Comparison of ENCODE assay signal across 9 cellular contexts in genomic region chr10:13882112-13882711, GRCh38.
DNase-seq lines count a peak whose midpoint lies in the region; ATAC-seq and TF ChIP-seq lines count a peak whose summit lies in the region.
"Had no signal": no experiment of that assay in that cellular context is flagged by ENCODE, and none has a peak within 500 bp of the region (broad histone marks: within the 10 kb centered on the region; RNA-seq: fewer than 3 reads in every experiment).

No MANE protein-coding gene starts in this region.

- H3F3A ChIP-seq in PC-9 (ENCODE audit: insufficient read depth, low read depth), result peaks cover 22% of the 10 kb centered on the region; the same call in 1 of the 2 replicates

- H3K36me3 ChIP-seq in PC-9 (ENCODE audit: low read depth), result no peaks in the 10 kb centered on the region
- H3K36me3 ChIP-seq in esophagus muscularis mucosa, result no peaks in the 10 kb centered on the region
- no peaks in the 10 kb centered on the region for H3K36me3 ChIP-seq in neutrophil

- CTCF ChIA-PET in PC-9 (lab: Charles Lee), result interaction anchor here (0.8 kb wide), 1 partner anchor 212 kb away, joined by 4 read pairs; no protein-coding TSS in a partner anchor

- H3K79me2 ChIP-seq in PC-9 (ENCODE audit: low read depth), result no peaks in the 10 kb centered on the region

- ATAC-seq in HG02759 (IDR thresholded peaks at IDR 0.05; ENCODE audit: unreplicated experiment) (no peak), GM21423 (IDR thresholded peaks at IDR 0.05; ENCODE audit: unreplicated experiment) (no peak)

- POLR2A ChIA-PET in PC-9 (lab: Charles Lee; ENCODE audit: unreplicated experiment), result interaction anchor here (0.6 kb wide), 3 partner anchors 40 to 1297 kb away, joined by 4 to 15 read pairs (median 7); no protein-coding TSS in a partner anchor

- peak overlapping the region; percentile 19; the same call in 1 of the 2 replicates for H3K4me3 ChIP-seq in PC-9
- no peak overlapping the region for H3K4me3 ChIP-seq in esophagus muscularis mucosa
- no peak overlapping the region for H3K4me3 ChIP-seq in neutrophil (ENCODE audit: low read depth in 1 of 2, low read length in 1 of 2)

- 61% methylated on average over 7 of the region's 7 CpGs for WGBS in esophagus muscularis mucosa

- TF ChIP-seq CTCF in PC-9 (conservative IDR thresholded peaks at IDR 0.05), result no peak
- no peak for TF ChIP-seq CTCF in esophagus muscularis mucosa (IDR thresholded peaks at IDR 0.05)
- no peak for TF ChIP-seq CTCF in neutrophil (IDR thresholded peaks at IDR 0.05)

- H3K27me3 ChIP-seq in PC-9 (ENCODE audit: insufficient read depth, low read depth), result no peaks in the 10 kb centered on the region
- H3K27me3 ChIP-seq in esophagus muscularis mucosa, result no peaks in the 10 kb centered on the region
- peaks cover 25% of the 10 kb centered on the region for H3K27me3 ChIP-seq in neutrophil

- BruUV-seq in PC-9 (replicated peaks; lab: Mats Ljungman, UMichigan), result TSS peak; percentile 79

- H3K9me3 ChIP-seq in PC-9 (ENCODE audit: insufficient read depth, low read depth) (no peaks in the 10 kb centered on the region), esophagus muscularis mucosa (no peaks in the 10 kb centered on the region), neutrophil (no peaks in the 10 kb centered on the region)

- peak overlapping the region; percentile 85 for H3K27ac ChIP-seq in PC-9
- peak overlapping the region; percentile 29 to 70 (median 61) for H3K27ac ChIP-seq in esophagus muscularis mucosa (replicated peaks in 1 of 4)
- peak overlapping the region; percentile 57 for H3K27ac ChIP-seq in neutrophil

- intact Hi-C loops in PC-9 (cut with micrococcal nuclease; ENCODE audit: unreplicated experiment) (loop anchor here (1.0 to 5.0 kb wide), 5 partner anchors 12 to 94 kb away; no protein-coding TSS in a partner anchor), esophagus muscularis mucosa (cut with DNase I) (no loop called here)

- no peak overlapping the region for H2AFZ ChIP-seq in PC-9

- H4K20me1 ChIP-seq in PC-9 (ENCODE audit: insufficient read depth), result no peaks in the 10 kb centered on the region

- TF ChIP-seq POLR2A in esophagus muscularis mucosa (IDR thresholded peaks at IDR 0.05; ENCODE audit: low read depth), result no peak

- DNase-seq in EL, result peak; percentile 100
- DNase-seq in PC-9, result peak; percentile 82 to 97
- no peak for DNase-seq in esophagus muscularis mucosa (ENCODE audit: extremely low spot score)
- DNase-seq in superior temporal gyrus (ENCODE audit: extremely low spot score), result no peak
- DNase-seq in GOT3 (lab: John Stamatoyannopoulos, UW), result no peak
- DNase-seq: activated CD8-positive, alpha-beta memory T cell treated with anti-CD3 and anti-CD28 coated beads for 24 hours had no signal

- TF ChIP-seq EP300 in esophagus muscularis mucosa (IDR thresholded peaks at IDR 0.05), result no peak

- H3K4me1 ChIP-seq in PC-9 (replicated peaks; ENCODE audit: insufficient read depth), result peaks cover 46% of the 10 kb centered on the region
- H3K4me1 ChIP-seq in esophagus muscularis mucosa, result peaks cover 44 to 79% (median 67%) of the 10 kb centered on the region in 4 donors
- H3K4me1 ChIP-seq in neutrophil (ENCODE audit: control insufficient read depth in 1 of 2, insufficient read depth in 1 of 2, low read depth in 1 of 2, low read length in 1 of 2), result peaks cover 12 to 14% of the 10 kb centered on the region in 2 experiments

- peak overlapping the region; percentile 76 for H3K4me2 ChIP-seq in PC-9

- no peaks in the 10 kb centered on the region for H3K9me2 ChIP-seq in PC-9 (ENCODE audit: insufficient read depth)

Comparison
In these comparisons a context has a peak if more than half of its experiments do, and no peak if none do; other contexts are left out.
1. DNase-seq: peak in EL (single experiment) and PC-9 (2 of 2); none in esophagus muscularis mucosa (single experiment), superior temporal gyrus (single experiment) and GOT3 (single experiment).
2. Peak in every context shown above with its lines, with median percentiles within 50 percentile points of each other: H3K27ac ChIP-seq.